Comparison of ENCODE assay signal across 1 cellular context in the genomic region with DNA sequence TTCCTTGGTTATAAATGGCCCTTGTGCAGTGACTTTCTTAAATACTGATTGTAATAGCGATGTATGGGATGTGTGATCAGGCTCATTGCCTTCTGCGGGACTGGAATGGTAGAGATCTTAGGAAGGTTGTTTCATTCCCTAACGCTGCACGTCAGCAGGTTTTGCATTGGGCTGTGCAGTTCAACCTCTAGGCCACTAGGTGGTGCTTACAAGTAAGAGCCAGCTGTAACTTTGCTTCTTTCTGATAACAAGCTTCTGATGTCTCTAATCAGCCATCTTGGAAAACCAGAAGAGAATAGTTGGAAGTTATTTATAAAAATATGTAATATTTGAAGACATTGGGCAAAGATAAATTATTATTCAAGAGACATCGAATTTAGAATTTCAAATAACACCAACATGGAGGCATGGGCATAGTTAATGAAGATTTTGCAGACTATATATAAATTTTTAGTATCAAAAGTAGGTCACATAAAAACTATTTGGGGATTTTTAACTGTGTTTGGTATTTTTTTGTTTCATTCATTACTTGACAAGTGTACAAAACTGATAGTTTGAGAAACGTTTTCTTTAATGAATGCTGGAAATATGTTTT.
TF ChIP-seq lines count a peak whose summit lies in the region.

No MANE protein-coding gene starts in this region.

TF ChIP-seq in H1, 55 proteins besides CTCF, POLR2A, EP300 and RAD21:
- TF ChIP-seq MAFK (IDR thresholded peaks at IDR 0.05; ENCODE audit: low read depth, low read length) (peak; percentile 52; the same call in 1 of the 2 replicates), CTBP2 (IDR thresholded peaks at IDR 0.05; ENCODE audit: borderline replicate concordance, insufficient read depth, insufficient read length, low read length) (no peak), ATF3 (IDR thresholded peaks at IDR 0.05; ENCODE audit: insufficient read depth, low read depth, low read length) (no peak), YY1 (IDR thresholded peaks at IDR 0.05; ENCODE audit: low read depth, low read length) (peak; percentile 92), JUND (IDR thresholded peaks at IDR 0.05; ENCODE audit: low read length) (no peak)
